Comparison of ENCODE assay signal across 8 cellular contexts in genomic region chr9:100485196-100485595, GRCh38.
"Had no signal": no experiment of that assay in that cellular context is flagged by ENCODE, and none has a peak within 500 bp of the region (broad histone marks: within the 10 kb centered on the region; RNA-seq: fewer than 3 reads in every experiment).

No MANE protein-coding gene starts in this region.

- DNase-seq: H7, HFFc6, KBM-7 had no signal

- H3K4me3 ChIP-seq: GM23338, HAP-1 had no signal

- FAIRE-seq: H1, HepG2 had no signal

- ATAC-seq: GM23338, HCT116, HepG2 had no signal
